ENCODE assay signal across 8 cellular contexts in the genomic region with DNA sequence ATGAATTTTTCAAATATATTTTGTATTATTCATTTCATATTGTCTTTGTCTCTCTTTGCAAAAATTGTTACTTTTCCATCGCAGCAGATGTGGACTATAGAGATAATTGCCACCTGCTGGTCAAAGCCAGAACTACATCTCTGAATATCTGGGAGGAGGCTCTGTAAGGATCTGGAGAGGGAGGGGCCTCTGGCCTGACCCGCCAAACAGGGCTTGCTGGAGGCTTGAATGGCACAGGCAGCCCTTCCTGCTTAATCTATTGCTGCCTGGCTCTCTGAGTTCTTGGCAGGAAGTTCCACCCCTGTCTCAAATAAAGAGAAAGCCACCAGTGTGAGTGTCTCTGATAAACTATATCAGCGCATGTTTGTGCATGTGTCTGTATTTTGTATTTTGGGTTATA.
DNase-seq lines count a peak whose midpoint lies in the region; ATAC-seq, FAIRE-seq and TF ChIP-seq lines count a peak whose summit lies in the region.

No MANE protein-coding gene starts in this region.

- FAIRE-seq in GM12892 (lab: Jason Lieb, UNC) (peak; percentile 63), urothelium cell line (lab: Jason Lieb, UNC) (no peak)

- peak overlapping the region; percentile 71 for H3K4me3 Mint-ChIP-seq in activated naive CD8-positive, alpha-beta T cell treated with anti-CD3 and anti-CD28 coated beads for 36 hours
- peak overlapping the region; percentile 31 for H3K4me3 Mint-ChIP-seq in progenitor cell of endocrine pancreas (ENCODE audit: low read depth)

- H3K27ac Mint-ChIP-seq in activated naive CD8-positive, alpha-beta T cell treated with anti-CD3 and anti-CD28 coated beads for 36 hours, result no peak overlapping the region
- H3K27ac Mint-ChIP-seq in progenitor cell of endocrine pancreas, result no peak overlapping the region

- H3K9me3 Mint-ChIP-seq in activated naive CD8-positive, alpha-beta T cell treated with anti-CD3 and anti-CD28 coated beads for 36 hours, result no peaks in the 10 kb centered on the region
- H3K9me3 Mint-ChIP-seq in progenitor cell of endocrine pancreas (ENCODE audit: low read depth), result peaks cover 15% of the 10 kb centered on the region

- no peak for TF ChIP-seq POLR2A in GM12892 (IDR thresholded peaks at IDR 0.05; ENCODE audit: low read depth, low read length)

- H3K4me1 Mint-ChIP-seq in activated naive CD8-positive, alpha-beta T cell treated with anti-CD3 and anti-CD28 coated beads for 36 hours, result peaks cover 2% of the 10 kb centered on the region
- no peaks in the 10 kb centered on the region for H3K4me1 Mint-ChIP-seq in progenitor cell of endocrine pancreas (ENCODE audit: low read depth)

- H3K36me3 Mint-ChIP-seq in activated naive CD8-positive, alpha-beta T cell treated with anti-CD3 and anti-CD28 coated beads for 36 hours, result no peaks in the 10 kb centered on the region
- no peaks in the 10 kb centered on the region for H3K36me3 Mint-ChIP-seq in progenitor cell of endocrine pancreas (ENCODE audit: insufficient read depth)

- intact Hi-C loops in Right ventricle myocardium superior (cut with DNase I), result loop anchor here (5.0 kb wide), 1 partner anchor 202 kb away; no protein-coding TSS in a partner anchor

- TF ChIP-seq CTCF in progenitor cell of endocrine pancreas (IDR thresholded peaks at IDR 0.05; ENCODE audit: unreplicated experiment), result peak; percentile 70

- no peaks in the 10 kb centered on the region for H3K27me3 Mint-ChIP-seq in activated naive CD8-positive, alpha-beta T cell treated with anti-CD3 and anti-CD28 coated beads for 36 hours
- no peaks in the 10 kb centered on the region for H3K27me3 Mint-ChIP-seq in progenitor cell of endocrine pancreas

- DNase-seq in GM12892 (ENCODE audit: insufficient read length) (no peak), NCI-H1417 treated with DMSO at 0.1 percent for 48 hours (lab: John Stamatoyannopoulos, UW) (peak; percentile 21), SW 1271 (lab: John Stamatoyannopoulos, UW) (peak; percentile 6 to 63), Right ventricle myocardium superior (peak; percentile 84), progenitor cell of endocrine pancreas (ENCODE audit: low spot score, unreplicated experiment) (peak; percentile 60), urothelium cell line (ENCODE audit: low spot score) (peak; percentile 73)
- peak; percentile 75 for DNase-seq in activated naive CD8-positive, alpha-beta T cell treated with anti-CD3 and anti-CD28 coated beads for 36 hours

- peak; percentile 99 for ATAC-seq in HG02840 (IDR thresholded peaks at IDR 0.05; ENCODE audit: low FRiP score, unreplicated experiment)
- peak; percentile 100 for ATAC-seq in Right ventricle myocardium superior (ENCODE audit: poor library complexity)
